26 cellular contexts compared by ENCODE assay signal in the genomic region with DNA sequence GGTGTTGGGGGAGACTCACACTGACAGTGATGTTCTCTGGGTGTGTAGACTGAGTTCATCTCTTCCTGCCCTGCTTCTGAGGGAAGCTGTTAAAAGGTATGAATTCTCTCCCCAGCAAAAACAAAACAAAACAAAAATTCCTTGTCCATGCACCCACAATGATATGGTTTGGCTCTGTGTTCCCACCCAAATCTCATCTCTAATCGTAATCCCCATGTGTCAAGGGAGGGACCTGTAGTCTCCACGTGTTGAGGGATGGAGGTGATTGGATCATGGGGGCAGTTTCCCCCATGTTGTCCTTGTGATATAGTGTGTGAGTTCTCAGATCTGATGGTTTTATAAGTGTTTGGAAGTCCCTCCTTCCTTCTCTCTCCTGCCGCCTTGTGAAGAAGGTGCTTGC.
"Had no signal": no experiment of that assay in that cellular context is flagged by ENCODE, and none has a peak within 500 bp of the region (broad histone marks: within the 10 kb centered on the region; RNA-seq: fewer than 3 reads in every experiment).

No MANE protein-coding gene starts in this region.

- H3K4me1 ChIP-seq: left lung, lower lobe of right lung, parathyroid adenoma, psoas muscle, right lobe of liver, suprapubic skin, uterus had no signal

- H3K27me3 ChIP-seq: left lung, right lobe of liver, suprapubic skin, tibial artery, uterus had no signal

- H3K4me3 Mint-ChIP-seq: naive thymus-derived CD8-positive, alpha-beta T cell; nephron; neural crest cell; stimulated activated naive CD8-positive, alpha-beta T cell treated with anti-CD3 and anti-CD28 coated beads, Interleukin-15, Interleukin-2, amounts not matched to agents 100 ng/mL and 50 ng/mL, for 24 hours had no signal

- H3K27me3 Mint-ChIP-seq: naive thymus-derived CD8-positive, alpha-beta T cell; stimulated activated naive CD8-positive, alpha-beta T cell treated with anti-CD3 and anti-CD28 coated beads, Interleukin-15, Interleukin-2, amounts not matched to agents 100 ng/mL and 50 ng/mL, for 24 hours had no signal

- H2AFZ ChIP-seq: parathyroid adenoma had no signal

- H3K27ac ChIP-seq: left lung, lower lobe of right lung, parathyroid adenoma, psoas muscle, right lobe of liver, suprapubic skin, thoracic aorta, tibial artery, uterus had no signal

- H3K36me3 ChIP-seq: left lung, lower lobe of right lung, right lobe of liver, suprapubic skin, thoracic aorta, tibial artery, uterus had no signal

- H3K4me1 Mint-ChIP-seq: naive thymus-derived CD8-positive, alpha-beta T cell; nephron; neural crest cell had no signal

- H3K9ac ChIP-seq: parathyroid adenoma had no signal

- H3K4me3 ChIP-seq: left lung, lower lobe of right lung, psoas muscle, right lobe of liver, suprapubic skin, thoracic aorta, tibial artery, uterus had no signal

- FAIRE-seq: keratinocyte had no signal

- ATAC-seq: left cardiac atrium; left lung; lower lobe of right lung; naive thymus-derived CD8-positive, alpha-beta T cell; psoas muscle; right lobe of liver had no signal

- H3K9me3 ChIP-seq: right lobe of liver, uterus had no signal

- H3K79me2 ChIP-seq: parathyroid adenoma had no signal

- DNase-seq: hippocampal formation; kidney glomerular epithelial cell; left cardiac atrium; left lung; lower lobe of right lung; mammary epithelial cell; mesenchymal stem cell; naive thymus-derived CD8-positive, alpha-beta T cell; nucleus accumbens; psoas muscle; stimulated activated CD4-positive, alpha-beta T cell treated with anti-CD3 and anti-CD28 coated beads, Interleukin-12 subunit alpha, Interleukin-12 subunit beta, amount 100 ng/mL, for 4 hours; stimulated activated CD4-positive, alpha-beta T cell treated with anti-CD3 and anti-CD28 coated beads, Interleukin-15, amount 100 ng/mL, for 24 hours; stimulated activated CD4-positive, alpha-beta T cell treated with anti-CD3 and anti-CD28 coated beads, Interleukin-2, amount 100 ng/mL, for 24 hours; stimulated activated CD4-positive, alpha-beta T cell treated with anti-CD3 and anti-CD28 coated beads, Interleukin-4, amount 100 ng/mL, for 1 hour; stimulated activated naive CD4-positive, alpha-beta T cell; tibial artery; trophoblast cell; uterus had no signal

- H3K27ac Mint-ChIP-seq: naive thymus-derived CD8-positive, alpha-beta T cell; nephron; stimulated activated naive CD8-positive, alpha-beta T cell treated with anti-CD3 and anti-CD28 coated beads, Interleukin-15, Interleukin-2, amounts not matched to agents 100 ng/mL and 50 ng/mL, for 24 hours had no signal
